1 cellular context compared by ENCODE assay signal in genomic region chr12:123601602-123602489, GRCh38.
A peak's percentile ranks its signal among the peaks of the same experiment; 100 is the strongest.
TF ChIP-seq lines count a peak whose summit lies in the region.

Gene DDX55 (plus strand): TSS chr12:123602099. CDS start chr12:123602149, 50 bp downstream.

TF ChIP-seq in K562, 482 proteins besides CTCF, POLR2A, EP300 and RAD21 (continued from another document and continues in another):
- TF ChIP-seq ZBED1 (IDR thresholded peaks at IDR 0.05) = 0 out of 2 replicates have a peak, but pooled peaks have one; percentile 54
- TF ChIP-seq CREB3L1 (IDR thresholded peaks at IDR 0.05; ENCODE audit: borderline replicate concordance, low read depth) = peak; percentile 83
- TF ChIP-seq POLR2H (tag; IDR thresholded peaks at IDR 0.05; ENCODE audit: low read depth) = peak; percentile 64; the same call in 1 of the 2 replicates
- TF ChIP-seq ARID3B (CRISPR knock-in tag; IDR thresholded peaks at IDR 0.05; ENCODE audit: borderline replicate concordance) = no peak
- peak; percentile 99 for TF ChIP-seq ZEB2 (IDR thresholded peaks at IDR 0.05)
- 0 out of 2 replicates have a peak, but pooled peaks have one; percentile 24 for TF ChIP-seq ATF4 (CRISPR knock-in tag; IDR thresholded peaks at IDR 0.05)
- TF ChIP-seq SAFB2 (IDR thresholded peaks at IDR 0.05; ENCODE audit: borderline replicate concordance, low read depth, low read length, severe bottlenecking) = no peak
- TF ChIP-seq CBX2 (IDR thresholded peaks at IDR 0.05; ENCODE audit: insufficient read depth, low read length, poor library complexity, severe bottlenecking) = no peak
- TF ChIP-seq FIP1L1 (IDR thresholded peaks at IDR 0.05; ENCODE audit: low read depth, low read length, poor library complexity, severe bottlenecking) = peak; percentile 99
- peak; percentile 52 for TF ChIP-seq PRPF4 (IDR thresholded peaks at IDR 0.05; ENCODE audit: insufficient read depth, low read depth, low read length, poor library complexity, severe bottlenecking)
- no peak for TF ChIP-seq HIVEP1 (CRISPR knock-in tag; IDR thresholded peaks at IDR 0.05)
- peak; percentile 94 for TF ChIP-seq TAF9B (IDR thresholded peaks at IDR 0.05; ENCODE audit: partially characterized antibody)
- TF ChIP-seq CGGBP1 (CRISPR knock-in tag; IDR thresholded peaks at IDR 0.05) = peak; percentile 51; the same call in 1 of the 2 replicates
- TF ChIP-seq LCOR (CRISPR knock-in tag; IDR thresholded peaks at IDR 0.05) = peak; percentile 99
- 0 out of 2 replicates have a peak, but pooled peaks have one; percentile 59 for TF ChIP-seq ZNF41 (CRISPR knock-in tag; conservative IDR thresholded peaks at IDR 0.05)
- TF ChIP-seq L3MBTL2 (IDR thresholded peaks at IDR 0.05) = peak; percentile 97
- peak; percentile 88 for TF ChIP-seq ATF7 (IDR thresholded peaks at IDR 0.05)
- TF ChIP-seq FOXM1 (IDR thresholded peaks at IDR 0.05; ENCODE audit: low read depth) = no peak
- TF ChIP-seq FOXM1 (CRISPR knock-in tag; IDR thresholded peaks at IDR 0.05; ENCODE audit: low read depth) = no peak; the same call in 1 of the 2 replicates
- TF ChIP-seq MIER1 (IDR thresholded peaks at IDR 0.05; ENCODE audit: low read depth) = 0 out of 2 replicates have a peak, but pooled peaks have one; percentile 21
- TF ChIP-seq E2F6 (IDR thresholded peaks at IDR 0.05; ENCODE audit: borderline replicate concordance in 1 of 2, extremely low read depth in 1 of 2, insufficient read depth in 1 of 2, insufficient read length in 1 of 2, low read depth in 1 of 2, low read length in 1 of 2, poor library complexity in 1 of 2, severe bottlenecking in 1 of 2) = peak; percentile 83 to 91
- TF ChIP-seq ELF4 (CRISPR knock-in tag; IDR thresholded peaks at IDR 0.05) = peak; percentile 20; the same call in 1 of the 2 replicates
- TF ChIP-seq ZNF143 (CRISPR knock-in tag; IDR thresholded peaks at IDR 0.05) = peak; percentile 64
- peak; percentile 61 for TF ChIP-seq CBX1 (IDR thresholded peaks at IDR 0.05; ENCODE audit: low read depth)
- TF ChIP-seq FUS (optimal IDR thresholded peaks at IDR 0.05; ENCODE audit: low read depth, low read length) = peak; percentile 34
- no peak for TF ChIP-seq POLR3A (IDR thresholded peaks at IDR 0.05; ENCODE audit: borderline replicate concordance, extremely low read depth, insufficient read depth, insufficient read length)
- no peak for TF ChIP-seq HDAC6 (IDR thresholded peaks at IDR 0.05; ENCODE audit: low read depth, low read length)
- TF ChIP-seq ZKSCAN1 (IDR thresholded peaks at IDR 0.05; ENCODE audit: low read depth, low read length) = peak; percentile 83
- TF ChIP-seq MCM5 (IDR thresholded peaks at IDR 0.05; ENCODE audit: low read depth) = no peak
- no peak for TF ChIP-seq ZNF436 (CRISPR knock-in tag; IDR thresholded peaks at IDR 0.05)
- peak; percentile 38 for TF ChIP-seq CHD1 (IDR thresholded peaks at IDR 0.05; ENCODE audit: low read length)
- 0 out of 2 replicates have a peak, but pooled peaks have one; percentile 66 for TF ChIP-seq ZNF174 (CRISPR knock-in tag; IDR thresholded peaks at IDR 0.05)
- TF ChIP-seq EGR1 (conservative IDR thresholded peaks at IDR 0.05) = peak; percentile 52
- TF ChIP-seq ZNF224 (CRISPR knock-in tag; IDR thresholded peaks at IDR 0.05) = peak; percentile 59; the same call in 1 of the 2 replicates
- TF ChIP-seq ZNF398 (CRISPR knock-in tag; IDR thresholded peaks at IDR 0.05) = no peak
- TF ChIP-seq AFF4 (CRISPR knock-in tag; IDR thresholded peaks at IDR 0.05) = peak; percentile 97
- peak; percentile 75 for TF ChIP-seq SMAD4 (CRISPR knock-in tag; conservative IDR thresholded peaks at IDR 0.05)
- TF ChIP-seq ZHX1 (conservative IDR thresholded peaks at IDR 0.05; ENCODE audit: low read length) = 0 out of 2 replicates have a peak, but pooled peaks have one; percentile 51
- TF ChIP-seq SREBF2 (CRISPR knock-in tag; IDR thresholded peaks at IDR 0.05) = no peak
- peak; percentile 88 for TF ChIP-seq TBP (optimal IDR thresholded peaks at IDR 0.05; ENCODE audit: low read depth, low read length)
- TF ChIP-seq TFAP4 (CRISPR knock-in tag; IDR thresholded peaks at IDR 0.05; ENCODE audit: borderline replicate concordance) = peak; percentile 94
- TF ChIP-seq BCOR (IDR thresholded peaks at IDR 0.05) = no peak
- peak; percentile 46; the same call in 1 of the 2 replicates for TF ChIP-seq FOSL1 (tag; conservative IDR thresholded peaks at IDR 0.05)
- no peak for TF ChIP-seq ZNF75A (CRISPR knock-in tag; IDR thresholded peaks at IDR 0.05)
- TF ChIP-seq MBD2 (IDR thresholded peaks at IDR 0.05; ENCODE audit: borderline replicate concordance, low read depth) = peak; percentile 82
- no peak for TF ChIP-seq LARP7 (IDR thresholded peaks at IDR 0.05)
- 0 out of 2 replicates have a peak, but pooled peaks have one; percentile 19 for TF ChIP-seq ZNF175 (CRISPR knock-in tag; IDR thresholded peaks at IDR 0.05; ENCODE audit: low read depth)
- TF ChIP-seq CLOCK (CRISPR knock-in tag; IDR thresholded peaks at IDR 0.05; ENCODE audit: borderline replicate concordance) = no peak
